ENCODE assay signal across 1 cellular context in the genomic region with DNA sequence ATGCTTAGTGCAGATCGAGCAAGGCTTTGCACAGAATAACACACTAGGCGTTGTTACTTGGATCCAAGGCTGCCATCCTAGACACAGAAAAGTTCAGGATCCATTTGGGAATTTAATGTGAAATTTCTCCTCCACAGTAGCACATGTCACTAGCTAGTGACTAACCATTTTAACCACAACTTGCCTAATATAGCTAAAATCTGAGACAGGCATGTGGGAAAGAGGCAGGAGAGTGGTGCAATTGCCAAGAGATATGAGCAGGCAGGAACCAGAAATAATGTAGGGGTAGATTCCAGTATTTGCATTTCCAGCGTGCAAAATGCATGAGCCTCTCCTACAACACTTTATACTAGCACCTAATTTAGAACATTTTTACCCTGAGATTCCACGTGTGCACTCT.
TF ChIP-seq lines count a peak whose summit lies in the region.

No MANE protein-coding gene starts in this region.

TF ChIP-seq in HEK293, 187 proteins besides CTCF, POLR2A, EP300 and RAD21 (continued from another document):
- TF ChIP-seq PRDM10 (tag by site-specific recombination; IDR thresholded peaks at IDR 0.05) (no peak), ZNF184 (tag by site-specific recombination; IDR thresholded peaks at IDR 0.05) (no peak), ATF2 (tag by site-specific recombination; IDR thresholded peaks at IDR 0.05; ENCODE audit: low read depth) (no peak), ZFP69B (tag by site-specific recombination; IDR thresholded peaks at IDR 0.05) (no peak), ZSCAN23 (tag by site-specific recombination; IDR thresholded peaks at IDR 0.05) (no peak), ZNF623 (tag by site-specific recombination; IDR thresholded peaks at IDR 0.05) (no peak), ZBTB8A (tag by site-specific recombination; IDR thresholded peaks at IDR 0.05) (no peak), GLI4 (tag by site-specific recombination; IDR thresholded peaks at IDR 0.05) (no peak)
- TF ChIP-seq, protein P1, sequence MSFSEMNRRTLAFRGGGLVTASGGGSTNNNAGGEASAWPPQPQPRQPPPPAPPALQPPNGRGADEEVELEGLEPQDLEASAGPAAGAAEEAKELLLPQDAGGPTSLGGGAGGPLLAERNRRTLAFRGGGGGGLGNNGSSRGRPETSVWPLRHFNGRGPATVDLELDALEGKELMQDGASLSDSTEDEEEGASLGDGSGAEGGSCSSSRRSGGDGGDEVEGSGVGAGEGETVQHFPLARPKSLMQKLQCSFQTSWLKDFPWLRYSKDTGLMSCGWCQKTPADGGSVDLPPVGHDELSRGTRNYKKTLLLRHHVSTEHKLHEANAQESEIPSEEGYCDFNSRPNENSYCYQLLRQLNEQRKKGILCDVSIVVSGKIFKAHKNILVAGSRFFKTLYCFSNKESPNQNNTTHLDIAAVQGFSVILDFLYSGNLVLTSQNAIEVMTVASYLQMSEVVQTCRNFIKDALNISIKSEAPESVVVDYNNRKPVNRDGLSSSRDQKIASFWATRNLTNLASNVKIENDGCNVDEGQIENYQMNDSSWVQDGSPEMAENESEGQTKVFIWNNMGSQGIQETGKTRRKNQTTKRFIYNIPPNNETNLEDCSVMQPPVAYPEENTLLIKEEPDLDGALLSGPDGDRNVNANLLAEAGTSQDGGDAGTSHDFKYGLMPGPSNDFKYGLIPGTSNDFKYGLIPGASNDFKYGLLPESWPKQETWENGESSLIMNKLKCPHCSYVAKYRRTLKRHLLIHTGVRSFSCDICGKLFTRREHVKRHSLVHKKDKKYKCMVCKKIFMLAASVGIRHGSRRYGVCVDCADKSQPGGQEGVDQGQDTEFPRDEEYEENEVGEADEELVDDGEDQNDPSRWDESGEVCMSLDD (tag by site-specific recombination; IDR thresholded peaks at IDR 0.05): no peak
